Comparison of ENCODE assay signal across 1 cellular context in the genomic region with DNA sequence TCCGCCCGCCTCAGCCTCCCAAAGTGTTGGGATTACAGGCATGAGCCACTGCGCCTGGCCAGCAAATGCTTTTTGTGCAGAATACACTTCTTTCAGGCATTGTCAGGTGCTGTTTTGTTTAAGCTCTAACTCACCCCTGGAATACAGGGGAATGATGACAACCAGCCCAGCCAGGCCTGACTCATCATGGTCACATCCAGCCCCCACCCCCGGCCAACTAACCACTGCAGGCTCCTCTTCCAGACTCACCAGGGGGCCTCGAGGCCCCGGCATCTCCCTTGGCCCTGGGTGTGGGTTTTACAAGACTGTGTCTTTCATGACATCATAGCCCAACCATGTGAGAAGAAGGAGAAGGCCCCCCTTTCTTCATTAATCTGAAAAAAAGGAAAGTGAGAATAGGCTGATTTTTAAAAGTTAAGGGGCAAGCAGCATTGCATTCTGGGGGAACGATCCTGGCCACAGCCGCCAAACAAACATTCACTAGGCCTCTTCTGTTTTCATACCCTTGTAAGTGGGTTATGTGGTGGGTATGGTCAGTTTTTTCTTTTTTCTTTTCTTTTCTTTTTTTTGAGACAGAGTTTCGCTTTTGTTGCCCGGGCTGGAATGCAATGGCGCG.
A peak's percentile ranks its signal among the peaks of the same experiment; 100 is the strongest.
TF ChIP-seq lines count a peak whose summit lies in the region.

No MANE protein-coding gene starts in this region.

TF ChIP-seq in GM12878, 131 proteins besides CTCF, POLR2A, EP300 and RAD21:
- TF ChIP-seq, protein P1, sequence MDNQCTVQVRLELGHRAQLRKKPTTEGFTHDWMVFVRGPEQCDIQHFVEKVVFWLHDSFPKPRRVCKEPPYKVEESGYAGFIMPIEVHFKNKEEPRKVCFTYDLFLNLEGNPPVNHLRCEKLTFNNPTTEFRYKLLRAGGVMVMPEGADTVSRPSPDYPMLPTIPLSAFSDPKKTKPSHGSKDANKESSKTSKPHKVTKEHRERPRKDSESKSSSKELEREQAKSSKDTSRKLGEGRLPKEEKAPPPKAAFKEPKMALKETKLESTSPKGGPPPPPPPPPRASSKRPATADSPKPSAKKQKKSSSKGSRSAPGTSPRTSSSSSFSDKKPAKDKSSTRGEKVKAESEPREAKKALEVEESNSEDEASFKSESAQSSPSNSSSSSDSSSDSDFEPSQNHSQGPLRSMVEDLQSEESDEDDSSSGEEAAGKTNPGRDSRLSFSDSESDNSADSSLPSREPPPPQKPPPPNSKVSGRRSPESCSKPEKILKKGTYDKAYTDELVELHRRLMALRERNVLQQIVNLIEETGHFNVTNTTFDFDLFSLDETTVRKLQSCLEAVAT (IDR thresholded peaks at IDR 0.05): no peak
- 0 out of 2 replicates have a peak, but pooled peaks have one; percentile 28 for TF ChIP-seq CREB1 (IDR thresholded peaks at IDR 0.05; ENCODE audit: low read depth)
- no peak for TF ChIP-seq HDAC2 (IDR thresholded peaks at IDR 0.05)
- TF ChIP-seq NBN (IDR thresholded peaks at IDR 0.05): no peak
- no peak for TF ChIP-seq PAX5 (IDR thresholded peaks at IDR 0.05; ENCODE audit: borderline replicate concordance, low read depth, low read length)
TF ChIP-seq in GM12878: peak in this region for 1.
